9 cellular contexts compared by ENCODE assay signal in the genomic region with DNA sequence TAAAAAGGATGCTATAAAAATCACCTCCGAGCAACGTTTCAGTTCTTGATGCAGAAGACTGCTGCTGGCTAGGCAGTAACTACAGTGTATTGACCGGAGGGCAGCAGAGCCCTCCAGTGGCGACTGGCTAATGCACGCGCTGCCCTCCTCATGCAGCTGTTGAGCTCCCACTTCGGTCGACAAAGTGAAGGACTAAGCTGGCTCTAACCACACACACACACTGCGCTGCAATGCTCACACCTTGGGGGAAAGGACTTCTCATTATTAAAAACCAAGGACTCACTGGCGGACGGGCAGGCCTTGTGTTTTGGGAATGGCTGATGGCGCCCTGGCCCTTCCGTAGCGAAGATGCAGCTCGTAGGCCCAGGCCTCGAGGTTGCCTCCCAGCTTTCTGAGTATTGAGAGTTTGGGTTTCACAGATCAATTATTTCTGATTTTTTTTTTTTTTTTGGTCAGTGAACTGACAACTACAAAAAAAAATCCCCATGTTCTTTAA.
DNase-seq lines count a peak whose midpoint lies in the region; ATAC-seq and TF ChIP-seq lines count a peak whose summit lies in the region.
"Had no signal": no experiment of that assay in that cellular context is flagged by ENCODE, and none has a peak within 500 bp of the region (broad histone marks: within the 10 kb centered on the region; RNA-seq: fewer than 3 reads in every experiment).

No MANE protein-coding gene starts in this region.

- POLR2A ChIA-PET in GM10248 (lab: Yijun Ruan, JAX): no interaction called here

- intact Hi-C loops in activated T-helper 2 cell treated with anti-CD3 and anti-CD28 coated beads, Interferon-gamma antibody, Interleukin-2, Interleukin-4, amounts not matched to agents 10 μg/mL and 5 μg/mL and 100 μg/mL, durations not matched to agents 14 hours and 24 hours and 36 hours (cut with micrococcal nuclease): no loop called here

- CTCF ChIA-PET in GM10248 (lab: Yijun Ruan, JAX): no interaction called here

- H3K4me3 Mint-ChIP-seq in activated T-helper 2 cell treated with anti-CD3 and anti-CD28 coated beads, Interferon-gamma antibody, Interleukin-2, Interleukin-4, amounts not matched to agents 10 μg/mL and 5 μg/mL and 100 μg/mL, durations not matched to agents 14 hours and 24 hours and 36 hours (ENCODE audit: low read depth): no peak overlapping the region
- H3K4me3 Mint-ChIP-seq: activated CD8-positive, alpha-beta T cell treated with anti-CD3 and anti-CD28 coated beads, Interleukin-2, amount 10 ng/mL, durations not matched to agents 7 days and 5 days had no signal

- H3K36me3 Mint-ChIP-seq in activated T-helper 2 cell treated with anti-CD3 and anti-CD28 coated beads, Interferon-gamma antibody, Interleukin-2, Interleukin-4, amounts not matched to agents 10 μg/mL and 5 μg/mL and 100 μg/mL, durations not matched to agents 14 hours and 24 hours and 36 hours (ENCODE audit: low read depth): peaks cover 76% of the 10 kb centered on the region

- no peaks in the 10 kb centered on the region for H3K9me3 Mint-ChIP-seq in activated T-helper 2 cell treated with anti-CD3 and anti-CD28 coated beads, Interferon-gamma antibody, Interleukin-2, Interleukin-4, amounts not matched to agents 10 μg/mL and 5 μg/mL and 100 μg/mL, durations not matched to agents 14 hours and 24 hours and 36 hours

- H3K27ac Mint-ChIP-seq in activated T-helper 2 cell treated with anti-CD3 and anti-CD28 coated beads, Interferon-gamma antibody, Interleukin-2, Interleukin-4, amounts not matched to agents 10 μg/mL and 5 μg/mL and 100 μg/mL, durations not matched to agents 14 hours and 24 hours and 36 hours: no peak overlapping the region
- H3K27ac Mint-ChIP-seq: activated CD8-positive, alpha-beta T cell treated with anti-CD3 and anti-CD28 coated beads, Interleukin-2, amount 10 ng/mL, durations not matched to agents 7 days and 5 days had no signal

- ATAC-seq in GM18498 (IDR thresholded peaks at IDR 0.05; ENCODE audit: unreplicated experiment) (no peak), GM19035 (IDR thresholded peaks at IDR 0.05; ENCODE audit: unreplicated experiment) (no peak)
- ATAC-seq: activated CD8-positive, alpha-beta T cell treated with anti-CD3 and anti-CD28 coated beads, Interleukin-2, amount 10 ng/mL, durations not matched to agents 7 days and 5 days had no signal

- no peak for DNase-seq in GM10248 (ENCODE audit: extremely low spot score)
- peak; percentile 24 for DNase-seq in NCI-H1105 (lab: John Stamatoyannopoulos, UW)
- DNase-seq in dermis blood vessel endothelial cell: peak; percentile 45
- DNase-seq in myocyte (ENCODE audit: low read depth): peak; percentile 66
- no peak for DNase-seq in activated T-helper 2 cell treated with anti-CD3 and anti-CD28 coated beads, Interferon-gamma antibody, Interleukin-2, Interleukin-4, amounts not matched to agents 10 μg/mL and 5 μg/mL and 100 μg/mL, durations not matched to agents 14 hours and 24 hours and 36 hours (ENCODE audit: low spot score)
- DNase-seq in activated CD8-positive, alpha-beta memory T cell treated with anti-CD3 and anti-CD28 coated beads for 24 hours: no peak
- DNase-seq: activated CD8-positive, alpha-beta T cell treated with anti-CD3 and anti-CD28 coated beads, Interleukin-2, amount 10 ng/mL, durations not matched to agents 7 days and 5 days had no signal

- peak; percentile 29 for TF ChIP-seq CTCF in GM10248 (IDR thresholded peaks at IDR 0.05; ENCODE audit: control extremely low read depth, extremely low read depth, low read depth, missing control alignments)

- H3K4me1 Mint-ChIP-seq in activated T-helper 2 cell treated with anti-CD3 and anti-CD28 coated beads, Interferon-gamma antibody, Interleukin-2, Interleukin-4, amounts not matched to agents 10 μg/mL and 5 μg/mL and 100 μg/mL, durations not matched to agents 14 hours and 24 hours and 36 hours (ENCODE audit: low read depth): no peaks in the 10 kb centered on the region

- H3K27me3 Mint-ChIP-seq in activated T-helper 2 cell treated with anti-CD3 and anti-CD28 coated beads, Interferon-gamma antibody, Interleukin-2, Interleukin-4, amounts not matched to agents 10 μg/mL and 5 μg/mL and 100 μg/mL, durations not matched to agents 14 hours and 24 hours and 36 hours (ENCODE audit: low read depth): no peaks in the 10 kb centered on the region

Comparison
In these comparisons a context has a peak if more than half of its experiments do, and no peak if none do; other contexts are left out.
1. DNase-seq: peak in NCI-H1105 (single experiment), dermis blood vessel endothelial cell (single experiment) and myocyte (single experiment); none in GM10248 (single experiment), activated T-helper 2 cell treated with anti-CD3 and anti-CD28 coated beads, Interferon-gamma antibody, Interleukin-2, Interleukin-4, amounts not matched to agents 10 μg/mL and 5 μg/mL and 100 μg/mL, durations not matched to agents 14 hours and 24 hours and 36 hours (single experiment) and activated CD8-positive, alpha-beta memory T cell treated with anti-CD3 and anti-CD28 coated beads for 24 hours (single experiment).